39 cellular contexts compared by ENCODE assay signal in the genomic region with DNA sequence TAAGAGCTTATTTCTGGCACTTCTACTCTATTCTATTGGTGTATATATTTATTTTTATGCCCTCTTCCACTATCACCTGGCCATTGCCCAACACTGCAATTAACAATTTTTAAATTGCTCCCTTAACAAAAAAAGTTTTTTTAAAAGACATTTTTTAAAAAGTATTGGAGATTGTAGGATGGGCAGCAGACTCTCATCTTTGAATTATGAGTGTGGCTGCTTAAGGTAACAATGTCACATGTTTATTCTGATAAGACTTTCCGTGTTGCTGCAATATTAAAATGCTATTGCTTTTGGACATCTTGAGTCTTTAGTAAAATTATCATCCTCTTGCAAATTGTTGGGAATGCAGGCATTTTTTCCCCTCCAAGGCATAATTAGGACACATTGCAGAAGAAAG. TPM values are rescaled to one million over a fixed set of nuclear protein-coding genes. Genes with fewer than 3 reads are reported as not detected.
"Had no signal": no experiment of that assay in that cellular context is flagged by ENCODE, and none has a peak within 500 bp of the region (broad histone marks: within the 10 kb centered on the region; RNA-seq: fewer than 3 reads in every experiment).

No MANE protein-coding gene starts in this region.

- DNase-seq: activated effector memory CD4-positive, alpha-beta T cell treated with anti-CD3 and anti-CD28 coated beads, Interleukin-2, amount 50 U/mL, for 16 hours; activated effector memory CD4-positive, alpha-beta T cell treated with Interleukin-2 at 50 U/mL for 16 hours; activated gamma-delta T cell; activated gamma-delta T cell treated with Interleukin-2 at 50 U/mL for 16 hours; activated naive CD4-positive, alpha-beta T cell; activated naive CD4-positive, alpha-beta T cell treated with anti-CD3 and anti-CD28 coated beads for 36 hours; activated naive CD4-positive, alpha-beta T cell treated with anti-CD3 and anti-CD28 coated beads, Interleukin-2, amount 10 ng/mL, durations not matched to agents 7 days and 5 days; activated naive CD4-positive, alpha-beta T cell treated with anti-CD3 and anti-CD28 coated beads, Interleukin-2, amount 50 U/mL, for 16 hours; activated naive CD4-positive, alpha-beta T cell treated with Interleukin-2 at 50 U/mL for 16 hours; activated naive CD8-positive, alpha-beta T cell treated with anti-CD3 and anti-CD28 coated beads for 36 hours; activated naive CD8-positive, alpha-beta T cell treated with anti-CD3 and anti-CD28 coated beads, Interleukin-2, amount 10 ng/mL, durations not matched to agents 7 days and 5 days; activated naive CD8-positive, alpha-beta T cell treated with anti-CD3 and anti-CD28 coated beads, Interleukin-2, amount 50 U/mL, for 24 hours; activated T-cell treated with anti-CD3 and anti-CD28 coated beads, Interleukin-2, amount 50 U/mL, for 24 hours; activated T-cell treated with anti-CD3 and anti-CD28 coated beads, Interleukin-2, amount 50 U/mL, for 4 hours; activated T-cell treated with anti-CD3 and anti-CD28 coated beads, Interleukin-2, amount 50 U/mL, for 48 hours; activated T-cell treated with anti-CD3 and anti-CD28 coated beads, Interleukin-2, amount 50 U/mL, for 72 hours; adrenal gland; amniotic stem cell; amygdala; anterior cingulate cortex; aorta; body of pancreas; brain microvascular endothelial cell; caudate nucleus; central memory CD4-positive, alpha-beta T cell; cerebellar nuclear complex had no signal

- H3K4me1 ChIP-seq: adrenal gland, body of pancreas, breast epithelium had no signal

- ATAC-seq: activated naive CD4-positive, alpha-beta T cell treated with anti-CD3 and anti-CD28 coated beads, Interleukin-2, amount 50 U/mL, for 72 hours; activated naive CD8-positive, alpha-beta T cell treated with anti-CD3 and anti-CD28 coated beads, Interleukin-2, amount 50 U/mL, for 24 hours; activated T-cell treated with anti-CD3 and anti-CD28 coated beads, Interleukin-2, amount 50 U/mL, for 4 hours; activated T-cell treated with anti-CD3 and anti-CD28 coated beads, Interleukin-2, amount 50 U/mL, for 72 hours; activated T-helper 17 cell treated with anti-CD3 and anti-CD28 coated beads, Interleukin-2, amount 50 U/mL, for 72 hours; body of pancreas had no signal

- H3K4me3 ChIP-seq: adrenal gland, ascending aorta, body of pancreas, breast epithelium, cardiac muscle cell had no signal

- H3K36me3 ChIP-seq: adrenal gland, brain microvascular endothelial cell, breast epithelium, cardiac muscle cell had no signal

- H3K27ac ChIP-seq: adrenal gland, ascending aorta, body of pancreas, brain microvascular endothelial cell, breast epithelium, cardiac muscle cell had no signal

- H3K27me3 Mint-ChIP-seq: activated naive CD8-positive, alpha-beta T cell treated with anti-CD3 and anti-CD28 coated beads, Interleukin-2, amount 10 ng/mL, durations not matched to agents 7 days and 5 days had no signal

- FAIRE-seq: astrocyte, bronchial epithelial cell had no signal

- H3K27ac Mint-ChIP-seq: activated naive CD4-positive, alpha-beta T cell treated with anti-CD3 and anti-CD28 coated beads for 36 hours; activated naive CD4-positive, alpha-beta T cell treated with anti-CD3 and anti-CD28 coated beads, Interleukin-2, amount 10 ng/mL, durations not matched to agents 7 days and 5 days; activated naive CD4-positive, alpha-beta T cell treated with anti-CD3 and anti-CD28 coated beads, Interleukin-2, amount 50 U/mL, for 24 hours; activated naive CD4-positive, alpha-beta T cell treated with anti-CD3 and anti-CD28 coated beads, Interleukin-2, amount 50 U/mL, for 72 hours; activated naive CD8-positive, alpha-beta T cell; activated naive CD8-positive, alpha-beta T cell treated with anti-CD3 and anti-CD28 coated beads for 36 hours; activated naive CD8-positive, alpha-beta T cell treated with anti-CD3 and anti-CD28 coated beads, Interleukin-2, amount 10 ng/mL, durations not matched to agents 7 days and 5 days; activated naive CD8-positive, alpha-beta T cell treated with anti-CD3 and anti-CD28 coated beads, Interleukin-2, amount 50 U/mL, for 24 hours; activated T-cell treated with anti-CD3 and anti-CD28 coated beads, Interleukin-2, amount 50 U/mL, for 24 hours; activated T-cell treated with anti-CD3 and anti-CD28 coated beads, Interleukin-2, amount 50 U/mL, for 72 hours; activated T-helper 1 cell treated with anti-CD3 and anti-CD28 coated beads, Interleukin-12 subunit alpha, Interleukin-12 subunit beta, Interleukin-2, Interleukin-4 antibody, amounts not matched to agents 30 ng/mL and 10 ng/mL and 1 ng/mL, durations not matched to agents 14 hours and 24 hours and 36 hours; activated T-helper 17 cell treated with anti-CD3 and anti-CD28 coated beads, Interleukin-2, amount 50 U/mL, for 72 hours; activated T-helper 2 cell treated with anti-CD3 and anti-CD28 coated beads, Interferon-gamma antibody, Interleukin-2, Interleukin-4, amounts not matched to agents 10 μg/mL and 5 μg/mL and 100 μg/mL, durations not matched to agents 14 hours and 24 hours and 36 hours; brain had no signal

- H3K9me3 Mint-ChIP-seq: activated naive CD4-positive, alpha-beta T cell treated with anti-CD3 and anti-CD28 coated beads for 36 hours; activated naive CD4-positive, alpha-beta T cell treated with anti-CD3 and anti-CD28 coated beads, Interleukin-2, amount 10 ng/mL, durations not matched to agents 7 days and 5 days; activated naive CD4-positive, alpha-beta T cell treated with anti-CD3 and anti-CD28 coated beads, Interleukin-2, amount 50 U/mL, for 24 hours; activated naive CD4-positive, alpha-beta T cell treated with anti-CD3 and anti-CD28 coated beads, Interleukin-2, amount 50 U/mL, for 72 hours; activated naive CD8-positive, alpha-beta T cell treated with anti-CD3 and anti-CD28 coated beads for 36 hours; activated naive CD8-positive, alpha-beta T cell treated with anti-CD3 and anti-CD28 coated beads, Interleukin-2, amount 10 ng/mL, durations not matched to agents 7 days and 5 days; activated naive CD8-positive, alpha-beta T cell treated with anti-CD3 and anti-CD28 coated beads, Interleukin-2, amount 50 U/mL, for 24 hours; activated T-cell treated with anti-CD3 and anti-CD28 coated beads, Interleukin-2, amount 50 U/mL, for 24 hours; activated T-cell treated with anti-CD3 and anti-CD28 coated beads, Interleukin-2, amount 50 U/mL, for 4 hours; activated T-helper 1 cell treated with anti-CD3 and anti-CD28 coated beads, Interleukin-12 subunit alpha, Interleukin-12 subunit beta, Interleukin-2, Interleukin-4 antibody, amounts not matched to agents 30 ng/mL and 10 ng/mL and 1 ng/mL, durations not matched to agents 14 hours and 24 hours and 36 hours; activated T-helper 17 cell treated with anti-CD3 and anti-CD28 coated beads, Interleukin-2, amount 50 U/mL, for 72 hours; activated T-helper 2 cell treated with anti-CD3 and anti-CD28 coated beads, Interferon-gamma antibody, Interleukin-2, Interleukin-4, amounts not matched to agents 10 μg/mL and 5 μg/mL and 100 μg/mL, durations not matched to agents 14 hours and 24 hours and 36 hours; central memory CD8-positive, alpha-beta T cell had no signal

- H3K9me3 ChIP-seq: adrenal gland, ascending aorta, body of pancreas, breast epithelium had no signal

- H3K4me3 Mint-ChIP-seq: activated naive CD4-positive, alpha-beta T cell treated with anti-CD3 and anti-CD28 coated beads for 36 hours; activated naive CD4-positive, alpha-beta T cell treated with anti-CD3 and anti-CD28 coated beads, Interleukin-2, amount 10 ng/mL, durations not matched to agents 7 days and 5 days; activated naive CD4-positive, alpha-beta T cell treated with anti-CD3 and anti-CD28 coated beads, Interleukin-2, amount 50 U/mL, for 24 hours; activated naive CD8-positive, alpha-beta T cell; activated naive CD8-positive, alpha-beta T cell treated with anti-CD3 and anti-CD28 coated beads for 36 hours; activated naive CD8-positive, alpha-beta T cell treated with anti-CD3 and anti-CD28 coated beads, Interleukin-2, amount 10 ng/mL, durations not matched to agents 7 days and 5 days; activated naive CD8-positive, alpha-beta T cell treated with anti-CD3 and anti-CD28 coated beads, Interleukin-2, amount 50 U/mL, for 24 hours; activated T-cell treated with anti-CD3 and anti-CD28 coated beads, Interleukin-2, amount 50 U/mL, for 24 hours; activated T-cell treated with anti-CD3 and anti-CD28 coated beads, Interleukin-2, amount 50 U/mL, for 4 hours; activated T-cell treated with anti-CD3 and anti-CD28 coated beads, Interleukin-2, amount 50 U/mL, for 72 hours; activated T-helper 1 cell treated with anti-CD3 and anti-CD28 coated beads, Interleukin-12 subunit alpha, Interleukin-12 subunit beta, Interleukin-2, Interleukin-4 antibody, amounts not matched to agents 30 ng/mL and 10 ng/mL and 1 ng/mL, durations not matched to agents 14 hours and 24 hours and 36 hours; activated T-helper 17 cell treated with anti-CD3 and anti-CD28 coated beads, Interleukin-2, amount 50 U/mL, for 72 hours; brain; central memory CD8-positive, alpha-beta T cell had no signal

- H3K36me3 Mint-ChIP-seq: activated naive CD4-positive, alpha-beta T cell treated with anti-CD3 and anti-CD28 coated beads, Interleukin-2, amount 10 ng/mL, durations not matched to agents 7 days and 5 days; activated naive CD4-positive, alpha-beta T cell treated with anti-CD3 and anti-CD28 coated beads, Interleukin-2, amount 50 U/mL, for 24 hours; activated naive CD4-positive, alpha-beta T cell treated with anti-CD3 and anti-CD28 coated beads, Interleukin-2, amount 50 U/mL, for 72 hours; activated naive CD8-positive, alpha-beta T cell; activated naive CD8-positive, alpha-beta T cell treated with anti-CD3 and anti-CD28 coated beads for 36 hours; activated naive CD8-positive, alpha-beta T cell treated with anti-CD3 and anti-CD28 coated beads, Interleukin-2, amount 10 ng/mL, durations not matched to agents 7 days and 5 days; brain had no signal

- H3K4me1 Mint-ChIP-seq: activated naive CD4-positive, alpha-beta T cell treated with anti-CD3 and anti-CD28 coated beads, Interleukin-2, amount 10 ng/mL, durations not matched to agents 7 days and 5 days; activated naive CD4-positive, alpha-beta T cell treated with anti-CD3 and anti-CD28 coated beads, Interleukin-2, amount 50 U/mL, for 24 hours; activated naive CD8-positive, alpha-beta T cell treated with anti-CD3 and anti-CD28 coated beads for 36 hours; activated naive CD8-positive, alpha-beta T cell treated with anti-CD3 and anti-CD28 coated beads, Interleukin-2, amount 10 ng/mL, durations not matched to agents 7 days and 5 days; activated naive CD8-positive, alpha-beta T cell treated with anti-CD3 and anti-CD28 coated beads, Interleukin-2, amount 50 U/mL, for 24 hours; activated T-helper 17 cell treated with anti-CD3 and anti-CD28 coated beads, Interleukin-2, amount 50 U/mL, for 72 hours; central memory CD8-positive, alpha-beta T cell had no signal

- H3K27me3 ChIP-seq: adrenal gland, ascending aorta, body of pancreas, brain microvascular endothelial cell, breast epithelium, cardiac muscle cell had no signal

RNA-seq across cellular contexts. Expression of gene SMOC2, which starts 31.4 kb away (rescaled TPM):
- total RNA-seq: activated naive CD4-positive, alpha-beta T cell treated with anti-CD3 and anti-CD28 coated beads for 36 hours; activated naive CD4-positive, alpha-beta T cell treated with anti-CD3 and anti-CD28 coated beads, Interleukin-2, amount 50 U/mL, for 72 hours; activated naive CD8-positive, alpha-beta T cell treated with anti-CD3 and anti-CD28 coated beads for 36 hours; activated naive CD8-positive, alpha-beta T cell treated with anti-CD3 and anti-CD28 coated beads, Interleukin-2, amount 10 ng/mL, durations not matched to agents 7 days and 5 days; activated T-cell treated with anti-CD3 and anti-CD28 coated beads, Interleukin-2, amount 50 U/mL, for 72 hours; activated T-helper 1 cell treated with anti-CD3 and anti-CD28 coated beads, Interleukin-12 subunit alpha, Interleukin-12 subunit beta, Interleukin-2, Interleukin-4 antibody, amounts not matched to agents 30 ng/mL and 10 ng/mL and 1 ng/mL, durations not matched to agents 14 hours and 24 hours and 36 hours; activated T-helper 17 cell treated with anti-CD3 and anti-CD28 coated beads, Interleukin-2, amount 50 U/mL, for 72 hours; activated T-helper 2 cell treated with anti-CD3 and anti-CD28 coated beads, Interferon-gamma antibody, Interleukin-2, Interleukin-4, amounts not matched to agents 10 μg/mL and 5 μg/mL and 100 μg/mL, durations not matched to agents 14 hours and 24 hours and 36 hours had no signal
